In the genomic region with DNA sequence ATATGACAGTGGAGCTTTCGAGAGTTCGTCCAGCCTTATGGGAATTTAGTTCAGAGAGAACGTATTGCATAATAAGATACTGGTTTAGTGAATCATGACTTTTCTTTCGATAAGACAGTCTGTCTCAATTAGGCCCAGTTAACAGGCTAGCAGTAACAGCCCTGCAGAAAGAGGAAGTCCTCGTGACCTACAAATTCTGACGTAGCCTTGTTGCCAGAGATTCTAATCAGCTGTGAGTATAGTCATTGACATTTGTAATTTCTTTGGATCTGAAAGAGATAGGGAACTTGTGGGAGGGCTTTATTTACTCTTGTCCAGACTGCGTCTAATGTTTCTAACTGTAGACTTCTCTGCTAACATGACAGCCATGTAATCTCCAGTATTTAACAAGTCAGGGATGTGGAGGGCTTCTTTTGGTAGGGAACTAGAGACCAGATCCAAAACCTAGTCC, we compare ENCODE assay signal across 8 cellular contexts. TPM values are rescaled to one million over a fixed set of nuclear protein-coding genes. Genes with fewer than 3 reads are reported as not detected.
A peak's percentile ranks its signal among the peaks of the same experiment; 100 is the strongest.
DNase-seq lines count a peak whose midpoint lies in the region; TF ChIP-seq lines count a peak whose summit lies in the region.

No MANE protein-coding gene starts in this region.

- TF ChIP-seq CTCF in GM13976 (IDR thresholded peaks at IDR 0.05; ENCODE audit: borderline replicate concordance, control extremely low read depth, extremely low read depth, insufficient read depth, missing control alignments) (no peak), astrocyte of the spinal cord (IDR thresholded peaks at IDR 0.05; ENCODE audit: low read depth, low read length) (no peak), thyroid gland (IDR thresholded peaks at IDR 0.05) (no peak), osteocyte (IDR thresholded peaks at IDR 0.05) (no peak)

- no peak for TF ChIP-seq POLR2A in thyroid gland (IDR thresholded peaks at IDR 0.05)

- H3K4me1 Mint-ChIP-seq in osteocyte (ENCODE audit: unreplicated experiment) = peaks cover 6% of the 10 kb centered on the region
- peaks cover 5% of the 10 kb centered on the region for H3K4me1 Mint-ChIP-seq in activated CD4-positive, alpha-beta T cell treated with anti-CD3 and anti-CD28 coated beads, Interleukin-2, amount 10 ng/mL, durations not matched to agents 7 days and 5 days

- no peak overlapping the region for H3K4me3 ChIP-seq in astrocyte of the spinal cord (ENCODE audit: low read depth, low read length)
- H3K4me3 ChIP-seq in thyroid gland (replicated peaks in 1 of 3) = no peak overlapping the region

- H3K36me3 Mint-ChIP-seq in osteocyte (ENCODE audit: unreplicated experiment) = no peaks in the 10 kb centered on the region
- no peaks in the 10 kb centered on the region for H3K36me3 Mint-ChIP-seq in activated CD4-positive, alpha-beta T cell treated with anti-CD3 and anti-CD28 coated beads, Interleukin-2, amount 10 ng/mL, durations not matched to agents 7 days and 5 days (ENCODE audit: low read depth)

- POLR2A ChIA-PET in activated CD4-positive, alpha-beta T cell treated with anti-CD3 and anti-CD28 coated beads, Interleukin-2, amount 10 ng/mL, durations not matched to agents 7 days and 5 days (lab: Charles Lee) = no interaction called here

- in situ Hi-C loops in GM13976 (cut with MboI; ENCODE audit: low sequenced_read_pairs, unreplicated experiment) = no loop called here
- in situ Hi-C loops in astrocyte of the spinal cord (cut with HindIII; ENCODE audit: low sequenced_read_pairs) = no loop called here

- DNase-seq in GM13976 (ENCODE audit: low spot score) (peak; percentile 45), HT-29 (ENCODE audit: low spot score) (peak; percentile 58), astrocyte of the spinal cord (ENCODE audit: low read depth, low spot score) (peak; percentile 22), lung microvascular endothelial cell (ENCODE audit: low read depth in 2 of 2) (peak; percentile 51 to 88), thyroid gland (no peak), osteocyte (ENCODE audit: extremely low spot score, unreplicated experiment) (no peak)
- no peak for DNase-seq in stimulated activated naive CD4-positive, alpha-beta T cell treated with Interleukin-2 at 50 U/mL for 16 hours (lab: John Stamatoyannopoulos, UW)
- DNase-seq in activated CD4-positive, alpha-beta T cell treated with anti-CD3 and anti-CD28 coated beads, Interleukin-2, amount 10 ng/mL, durations not matched to agents 7 days and 5 days = no peak

- CTCF ChIA-PET in activated CD4-positive, alpha-beta T cell treated with anti-CD3 and anti-CD28 coated beads, Interleukin-2, amount 10 ng/mL, durations not matched to agents 7 days and 5 days (lab: Charles Lee) = interaction anchor here (0.8 kb wide), 1 partner anchor 94 kb away, joined by 3 read pairs; no protein-coding TSS in a partner anchor

- H3K9me3 ChIP-seq in thyroid gland = no peaks in the 10 kb centered on the region

- no peaks in the 10 kb centered on the region for H3K27me3 ChIP-seq in thyroid gland

- H3K4me1 ChIP-seq in thyroid gland = peaks cover 0 to 4% of the 10 kb centered on the region in 2 donors

- WGBS in thyroid gland, 2 donors = 60 to 78% methylated on average over 7 of the region's 7 CpGs

- H3K27me3 Mint-ChIP-seq in osteocyte (ENCODE audit: unreplicated experiment) = peaks cover 29% of the 10 kb centered on the region
- peaks cover 4% of the 10 kb centered on the region for H3K27me3 Mint-ChIP-seq in activated CD4-positive, alpha-beta T cell treated with anti-CD3 and anti-CD28 coated beads, Interleukin-2, amount 10 ng/mL, durations not matched to agents 7 days and 5 days

- intact Hi-C loops in thyroid gland (cut with DNase I) = no loop called here

- H3K9me3 Mint-ChIP-seq in osteocyte (ENCODE audit: unreplicated experiment) = no peaks in the 10 kb centered on the region
- no peaks in the 10 kb centered on the region for H3K9me3 Mint-ChIP-seq in activated CD4-positive, alpha-beta T cell treated with anti-CD3 and anti-CD28 coated beads, Interleukin-2, amount 10 ng/mL, durations not matched to agents 7 days and 5 days

- no peak overlapping the region for H3K4me3 Mint-ChIP-seq in osteocyte (ENCODE audit: unreplicated experiment)
- no peak overlapping the region for H3K4me3 Mint-ChIP-seq in activated CD4-positive, alpha-beta T cell treated with anti-CD3 and anti-CD28 coated beads, Interleukin-2, amount 10 ng/mL, durations not matched to agents 7 days and 5 days

- no peaks in the 10 kb centered on the region for H3K36me3 ChIP-seq in thyroid gland

- H3K27ac ChIP-seq in thyroid gland = no peak overlapping the region

- H3K27ac Mint-ChIP-seq in osteocyte (ENCODE audit: unreplicated experiment) = no peak overlapping the region
- H3K27ac Mint-ChIP-seq in activated CD4-positive, alpha-beta T cell treated with anti-CD3 and anti-CD28 coated beads, Interleukin-2, amount 10 ng/mL, durations not matched to agents 7 days and 5 days = no peak overlapping the region

RNA-seq across cellular contexts. Expression of gene ART3, which starts 15.8 kb away (rescaled TPM):
- not detected in 2 replicates for total RNA-seq in HT-29 (2014; rRNA removed; shearing (Covaris generic))
- total RNA-seq in lung microvascular endothelial cell (not detected in 2 replicates), thyroid gland (1 to 10 TPM in 1 of 4 donors, not detected in 3; 2.1 TPM), osteocyte (not detected in 2 replicates)
- total RNA-seq in activated CD4-positive, alpha-beta T cell treated with anti-CD3 and anti-CD28 coated beads, Interleukin-2, amount 10 ng/mL, durations not matched to agents 7 days and 5 days = not detected

RNA-seq across cellular contexts. Expression of gene CXCL11, which starts 54.4 kb away (rescaled TPM):
- 0.10 and 0.31 TPM in 2 replicates for total RNA-seq in HT-29 (2014; rRNA removed; shearing (Covaris generic))
- total RNA-seq in lung microvascular endothelial cell (0.20 and 0.44 TPM in 2 replicates), thyroid gland (1 to 10 TPM in 1 of 4 donors, not detected in 3; 1.3 TPM), osteocyte (not detected in 2 replicates)
- total RNA-seq in activated CD4-positive, alpha-beta T cell treated with anti-CD3 and anti-CD28 coated beads, Interleukin-2, amount 10 ng/mL, durations not matched to agents 7 days and 5 days = not detected

RNA-seq across cellular contexts. Expression of gene NUP54, which starts 57.9 kb away (rescaled TPM):
- 29.1 and 43.6 TPM in 2 replicates for total RNA-seq in HT-29 (2014; rRNA removed; shearing (Covaris generic))
- total RNA-seq in lung microvascular endothelial cell (43.3 and 43.6 TPM in 2 replicates), thyroid gland (10 to 100 TPM; 37.7 to 49.7 (median 48.8) TPM), osteocyte (36.7 and 37.8 TPM in 2 replicates)
- total RNA-seq in activated CD4-positive, alpha-beta T cell treated with anti-CD3 and anti-CD28 coated beads, Interleukin-2, amount 10 ng/mL, durations not matched to agents 7 days and 5 days = 10 to 100 TPM; 50.3 to 52.5 TPM

Comparison
In these comparisons a context has a peak if more than half of its experiments do, and no peak if none do; other contexts are left out.
1. DNase-seq: peak in GM13976 (single experiment), HT-29 (single experiment), astrocyte of the spinal cord (single experiment) and lung microvascular endothelial cell (2 of 2); none in stimulated activated naive CD4-positive, alpha-beta T cell treated with Interleukin-2 at 50 U/mL for 16 hours (single experiment), thyroid gland (0 of 2), osteocyte (single experiment) and activated CD4-positive, alpha-beta T cell treated with anti-CD3 and anti-CD28 coated beads, Interleukin-2, amount 10 ng/mL, durations not matched to agents 7 days and 5 days (single experiment).